Comparison of ENCODE assay signal across 1 cellular context in the genomic region with DNA sequence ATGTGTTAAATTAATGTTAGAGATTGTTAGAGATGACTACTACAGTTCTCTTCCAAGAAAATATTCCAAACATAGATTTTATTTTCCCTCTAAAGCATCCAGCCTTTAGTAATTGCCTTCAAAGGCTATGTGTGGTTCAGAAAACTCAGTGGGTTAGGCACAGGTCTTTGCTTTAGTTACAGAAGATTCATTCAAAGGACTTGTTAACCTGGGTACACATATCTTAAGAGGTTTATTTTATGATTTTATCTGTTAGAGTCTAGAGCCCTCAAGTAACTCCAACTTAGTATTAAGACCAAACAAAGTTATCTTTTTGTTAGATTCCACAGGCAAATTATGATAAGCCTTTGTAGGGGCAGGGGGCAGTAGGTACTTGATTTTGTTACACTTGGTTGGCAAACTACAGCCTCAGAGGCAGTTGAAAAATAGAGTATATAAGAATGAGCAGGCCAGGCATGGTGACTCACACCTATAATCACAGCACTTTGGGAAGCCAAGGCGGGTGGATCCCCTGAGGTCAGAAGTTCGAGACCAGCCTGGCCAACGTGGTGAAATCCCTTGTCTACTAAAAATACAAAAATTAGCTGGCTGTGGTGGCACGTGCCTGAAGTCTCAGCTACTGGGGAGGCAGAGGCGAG.
TF ChIP-seq lines count a peak whose summit lies in the region.

No MANE protein-coding gene starts in this region.

TF ChIP-seq in GM23338, 12 proteins besides CTCF, POLR2A, EP300 and RAD21 (continued from another document):
- TF ChIP-seq, protein P1, sequence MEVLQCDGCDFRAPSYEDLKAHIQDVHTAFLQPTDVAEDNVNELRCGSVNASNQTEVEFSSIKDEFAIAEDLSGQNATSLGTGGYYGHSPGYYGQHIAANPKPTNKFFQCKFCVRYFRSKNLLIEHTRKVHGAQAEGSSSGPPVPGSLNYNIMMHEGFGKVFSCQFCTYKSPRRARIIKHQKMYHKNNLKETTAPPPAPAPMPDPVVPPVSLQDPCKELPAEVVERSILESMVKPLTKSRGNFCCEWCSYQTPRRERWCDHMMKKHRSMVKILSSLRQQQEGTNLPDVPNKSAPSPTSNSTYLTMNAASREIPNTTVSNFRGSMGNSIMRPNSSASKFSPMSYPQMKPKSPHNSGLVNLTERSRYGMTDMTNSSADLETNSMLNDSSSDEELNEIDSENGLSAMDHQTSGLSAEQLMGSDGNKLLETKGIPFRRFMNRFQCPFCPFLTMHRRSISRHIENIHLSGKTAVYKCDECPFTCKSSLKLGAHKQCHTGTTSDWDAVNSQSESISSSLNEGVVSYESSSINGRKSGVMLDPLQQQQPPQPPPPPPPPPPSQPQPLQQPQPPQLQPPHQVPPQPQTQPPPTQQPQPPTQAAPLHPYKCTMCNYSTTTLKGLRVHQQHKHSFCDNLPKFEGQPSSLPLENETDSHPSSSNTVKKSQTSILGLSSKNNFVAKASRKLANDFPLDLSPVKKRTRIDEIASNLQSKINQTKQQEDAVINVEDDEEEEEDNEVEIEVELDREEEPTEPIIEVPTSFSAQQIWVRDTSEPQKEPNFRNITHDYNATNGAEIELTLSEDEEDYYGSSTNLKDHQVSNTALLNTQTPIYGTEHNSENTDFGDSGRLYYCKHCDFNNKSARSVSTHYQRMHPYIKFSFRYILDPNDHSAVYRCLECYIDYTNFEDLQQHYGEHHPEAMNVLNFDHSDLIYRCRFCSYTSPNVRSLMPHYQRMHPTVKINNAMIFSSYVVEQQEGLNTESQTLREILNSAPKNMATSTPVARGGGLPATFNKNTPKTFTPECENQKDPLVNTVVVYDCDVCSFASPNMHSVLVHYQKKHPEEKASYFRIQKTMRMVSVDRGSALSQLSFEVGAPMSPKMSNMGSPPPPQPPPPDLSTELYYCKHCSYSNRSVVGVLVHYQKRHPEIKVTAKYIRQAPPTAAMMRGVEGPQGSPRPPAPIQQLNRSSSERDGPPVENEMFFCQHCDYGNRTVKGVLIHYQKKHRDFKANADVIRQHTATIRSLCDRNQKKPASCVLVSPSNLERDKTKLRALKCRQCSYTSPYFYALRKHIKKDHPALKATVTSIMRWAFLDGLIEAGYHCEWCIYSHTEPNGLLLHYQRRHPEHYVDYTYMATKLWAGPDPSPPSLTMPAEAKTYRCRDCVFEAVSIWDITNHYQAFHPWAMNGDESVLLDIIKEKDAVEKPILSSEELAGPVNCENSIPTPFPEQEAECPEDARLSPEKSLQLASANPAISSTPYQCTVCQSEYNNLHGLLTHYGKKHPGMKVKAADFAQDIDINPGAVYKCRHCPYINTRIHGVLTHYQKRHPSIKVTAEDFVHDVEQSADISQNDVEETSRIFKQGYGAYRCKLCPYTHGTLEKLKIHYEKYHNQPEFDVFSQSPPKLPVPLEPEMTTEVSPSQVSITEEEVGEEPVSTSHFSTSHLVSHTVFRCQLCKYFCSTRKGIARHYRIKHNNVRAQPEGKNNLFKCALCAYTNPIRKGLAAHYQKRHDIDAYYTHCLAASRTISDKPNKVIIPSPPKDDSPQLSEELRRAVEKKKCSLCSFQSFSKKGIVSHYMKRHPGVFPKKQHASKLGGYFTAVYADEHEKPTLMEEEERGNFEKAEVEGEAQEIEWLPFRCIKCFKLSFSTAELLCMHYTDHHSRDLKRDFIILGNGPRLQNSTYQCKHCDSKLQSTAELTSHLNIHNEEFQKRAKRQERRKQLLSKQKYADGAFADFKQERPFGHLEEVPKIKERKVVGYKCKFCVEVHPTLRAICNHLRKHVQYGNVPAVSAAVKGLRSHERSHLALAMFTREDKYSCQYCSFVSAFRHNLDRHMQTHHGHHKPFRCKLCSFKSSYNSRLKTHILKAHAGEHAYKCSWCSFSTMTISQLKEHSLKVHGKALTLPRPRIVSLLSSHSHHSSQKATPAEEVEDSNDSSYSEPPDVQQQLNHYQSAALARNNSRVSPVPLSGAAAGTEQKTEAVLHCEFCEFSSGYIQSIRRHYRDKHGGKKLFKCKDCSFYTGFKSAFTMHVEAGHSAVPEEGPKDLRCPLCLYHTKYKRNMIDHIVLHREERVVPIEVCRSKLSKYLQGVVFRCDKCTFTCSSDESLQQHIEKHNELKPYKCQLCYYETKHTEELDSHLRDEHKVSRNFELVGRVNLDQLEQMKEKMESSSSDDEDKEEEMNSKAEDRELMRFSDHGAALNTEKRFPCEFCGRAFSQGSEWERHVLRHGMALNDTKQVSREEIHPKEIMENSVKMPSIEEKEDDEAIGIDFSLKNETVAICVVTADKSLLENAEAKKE (CRISPR knock-in tag; IDR thresholded peaks at IDR 0.05): no peak
- TF ChIP-seq EZH2 (IDR thresholded peaks at IDR 0.05; ENCODE audit: low read depth, unreplicated experiment) (no peak), JUNB (IDR thresholded peaks at IDR 0.05; ENCODE audit: unreplicated experiment) (no peak), EZH2phosphoT487 (IDR thresholded peaks at IDR 0.05; ENCODE audit: unreplicated experiment) (no peak), POLR2AphosphoS5 (IDR thresholded peaks at IDR 0.05; ENCODE audit: low read depth) (no peak), NANOG (IDR thresholded peaks at IDR 0.05; ENCODE audit: borderline replicate concordance) (no peak)
